ENCODE assay signal across 12 cellular contexts in genomic region chr10:43120116-43120947, GRCh38. TPM values are rescaled to one million over a fixed set of nuclear protein-coding genes. Genes with fewer than 3 reads are reported as not detected.
DNase-seq lines count a peak whose midpoint lies in the region; ATAC-seq and TF ChIP-seq lines count a peak whose summit lies in the region.
"Had no signal": no experiment of that assay in that cellular context is flagged by ENCODE, and none has a peak within 500 bp of the region (broad histone marks: within the 10 kb centered on the region; RNA-seq: fewer than 3 reads in every experiment).

No MANE protein-coding gene starts in this region.

- peak overlapping the region; percentile 85 for H3K27ac Mint-ChIP-seq in activated naive CD8-positive, alpha-beta T cell treated with anti-CD3 and anti-CD28 coated beads, Interleukin-2, amount 50 U/mL, for 24 hours

- H3K27me3 Mint-ChIP-seq in activated T-cell treated with anti-CD3 and anti-CD28 coated beads, Interleukin-2, amount 50 U/mL, for 4 hours (ENCODE audit: low read depth): no peaks in the 10 kb centered on the region
- H3K27me3 Mint-ChIP-seq in activated naive CD8-positive, alpha-beta T cell treated with anti-CD3 and anti-CD28 coated beads, Interleukin-2, amount 50 U/mL, for 24 hours: no peaks in the 10 kb centered on the region

- H3K4me3 Mint-ChIP-seq in activated T-cell treated with anti-CD3 and anti-CD28 coated beads, Interleukin-2, amount 50 U/mL, for 4 hours: peak overlapping the region; percentile 32
- peak overlapping the region; percentile 51 for H3K4me3 Mint-ChIP-seq in activated naive CD8-positive, alpha-beta T cell treated with anti-CD3 and anti-CD28 coated beads, Interleukin-2, amount 50 U/mL, for 24 hours

- H3K27ac ChIP-seq in spleen: peak overlapping the region in 4 of 8 donors; percentile 28 to 79 (median 66)
- H3K27ac ChIP-seq: pancreas had no signal

- no peaks in the 10 kb centered on the region for H3K9me3 ChIP-seq in spleen
- H3K9me3 ChIP-seq: pancreas had no signal

- 73 to 79% (median 76%) methylated on average over 19 of the region's 19 CpGs for WGBS in spleen, 5 donors

- H3K36me3 Mint-ChIP-seq in activated T-cell treated with anti-CD3 and anti-CD28 coated beads, Interleukin-2, amount 50 U/mL, for 4 hours (ENCODE audit: insufficient read depth): no peaks in the 10 kb centered on the region
- no peaks in the 10 kb centered on the region for H3K36me3 Mint-ChIP-seq in activated naive CD8-positive, alpha-beta T cell treated with anti-CD3 and anti-CD28 coated beads, Interleukin-2, amount 50 U/mL, for 24 hours (ENCODE audit: low read depth)

- intact Hi-C loops in spleen (cut with DNase I; ENCODE audit: low total_unique reads): no loop called here

- no peaks in the 10 kb centered on the region for H3K9me3 Mint-ChIP-seq in activated T-cell treated with anti-CD3 and anti-CD28 coated beads, Interleukin-2, amount 50 U/mL, for 4 hours
- no peaks in the 10 kb centered on the region for H3K9me3 Mint-ChIP-seq in activated naive CD8-positive, alpha-beta T cell treated with anti-CD3 and anti-CD28 coated beads, Interleukin-2, amount 50 U/mL, for 24 hours

- H3K4me1 ChIP-seq in spleen: peaks cover 6 to 29% (median 17%) of the 10 kb centered on the region in 6 donors
- H3K4me1 ChIP-seq: pancreas had no signal

- no peak overlapping the region for H3K4me3 ChIP-seq in spleen
- H3K4me3 ChIP-seq: pancreas had no signal

- H3K36me3 ChIP-seq in spleen: no peaks in the 10 kb centered on the region
- H3K36me3 ChIP-seq: pancreas had no signal

- no peaks in the 10 kb centered on the region for H3K27me3 ChIP-seq in spleen (replicated peaks in 1 of 7)
- H3K27me3 ChIP-seq: pancreas had no signal

- no peak for TF ChIP-seq POLR2A in spleen (IDR thresholded peaks at IDR 0.05)

- DNase-seq in activated T-cell treated with anti-CD3 and anti-CD28 coated beads, Interleukin-2, amount 50 U/mL, for 4 hours: no peak
- DNase-seq in activated T-cell treated with anti-CD3 and anti-CD28 coated beads, Interleukin-2, amount 50 U/mL, for 1 hour: no peak
- peak; percentile 12 for DNase-seq in activated naive CD8-positive, alpha-beta T cell treated with anti-CD3 and anti-CD28 coated beads, Interleukin-2, amount 50 U/mL, for 24 hours
- DNase-seq in spleen: peak; percentile 75
- no peak for DNase-seq in NCI-H1436 (lab: John Stamatoyannopoulos, UW)
- DNase-seq in SIG-M5 treated with dmso at 0.1 percent for 504 hours (lab: John Stamatoyannopoulos, UW; ENCODE audit: unreplicated experiment): no peak
- no peak for DNase-seq in COLO829 (ENCODE audit: low spot score)
- DNase-seq: cerebellar nuclear complex, RPMI8226 had no signal

- H3K4me1 Mint-ChIP-seq in activated T-cell treated with anti-CD3 and anti-CD28 coated beads, Interleukin-2, amount 50 U/mL, for 4 hours (ENCODE audit: low read depth): peaks cover 28% of the 10 kb centered on the region
- H3K4me1 Mint-ChIP-seq in activated naive CD8-positive, alpha-beta T cell treated with anti-CD3 and anti-CD28 coated beads, Interleukin-2, amount 50 U/mL, for 24 hours: peaks cover 28% of the 10 kb centered on the region

- TF ChIP-seq CTCF in spleen (IDR thresholded peaks at IDR 0.05 in 8 of 11, conservative IDR thresholded peaks at IDR 0.05 in 3 of 11): no peak

- peak in 1 of 2 donors; percentile 4 for ATAC-seq in activated T-cell treated with anti-CD3 and anti-CD28 coated beads, Interleukin-2, amount 50 U/mL, for 4 hours
- ATAC-seq in HG03432 (IDR thresholded peaks at IDR 0.05; ENCODE audit: unreplicated experiment): peak; percentile 16
- no peak for ATAC-seq in activated naive CD8-positive, alpha-beta T cell treated with anti-CD3 and anti-CD28 coated beads, Interleukin-2, amount 50 U/mL, for 24 hours
- ATAC-seq: HepG2 had no signal

RNA-seq across cellular contexts. Expression of gene CSGALNACT2, which starts 17.9 kb away (rescaled TPM):
- total RNA-seq in activated T-cell treated with anti-CD3 and anti-CD28 coated beads, Interleukin-2, amount 50 U/mL, for 4 hours: 10 to 100 TPM; 14.7 to 19.5 (median 15.5) TPM
- 10 to 100 TPM; 29.8 to 77.1 (median 41.9) TPM for total RNA-seq in spleen
- polyA plus RNA-seq in spleen: 10 to 100 TPM in 1 of 3 donors, 1 to 10 TPM in 2; 8.1 to 10.1 (median 8.5) TPM

RNA-seq across cellular contexts. Expression of gene RET, which starts 43.5 kb away (rescaled TPM):
- total RNA-seq in activated T-cell treated with anti-CD3 and anti-CD28 coated beads, Interleukin-2, amount 50 U/mL, for 4 hours: under 1 TPM; 0.13 to 0.41 (median 0.13) TPM
- total RNA-seq in spleen: under 1 TPM in 5 of 7 donors, not detected in 2; 0.30 to 0.54 (median 0.34) TPM
- polyA plus RNA-seq in spleen: under 1 TPM; 0.02 to 0.11 (median 0.10) TPM
- polyA plus RNA-seq: HepG2 had no signal

Comparison
In these comparisons a context has a peak if more than half of its experiments do, and no peak if none do; other contexts are left out.
1. DNase-seq: peak in activated naive CD8-positive, alpha-beta T cell treated with anti-CD3 and anti-CD28 coated beads, Interleukin-2, amount 50 U/mL, for 24 hours (single experiment) and spleen (single experiment); none in activated T-cell treated with anti-CD3 and anti-CD28 coated beads, Interleukin-2, amount 50 U/mL, for 4 hours (single experiment), activated T-cell treated with anti-CD3 and anti-CD28 coated beads, Interleukin-2, amount 50 U/mL, for 1 hour (single experiment), NCI-H1436 (single experiment), SIG-M5 treated with dmso at 0.1 percent for 504 hours (single experiment) and COLO829 (single experiment).